2 cellular contexts compared by ENCODE assay signal in the genomic region with DNA sequence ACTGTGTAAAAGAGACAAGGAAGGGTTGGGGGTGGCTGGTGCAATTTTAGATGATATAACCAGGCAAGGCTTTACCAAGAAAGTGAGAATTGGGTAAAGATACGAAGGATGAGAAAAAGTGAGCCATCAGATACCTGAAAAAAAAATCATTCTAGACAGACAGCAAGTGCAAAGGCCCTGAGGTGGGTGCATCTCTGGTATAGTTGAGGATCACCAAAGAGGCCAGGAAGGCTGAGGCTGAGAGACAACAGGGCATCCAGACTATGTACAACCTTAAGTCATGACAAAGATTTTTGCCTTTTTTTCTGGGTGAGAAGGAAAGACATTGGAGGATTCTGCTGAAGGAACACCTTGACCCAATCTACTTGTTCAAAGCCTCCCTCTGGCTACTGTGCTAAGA.
TF ChIP-seq lines count a peak whose summit lies in the region.

No MANE protein-coding gene starts in this region.

TF ChIP-seq in HEK293, 187 proteins besides CTCF, POLR2A, EP300 and RAD21:
- TF ChIP-seq ZNF221 (tag by site-specific recombination; IDR thresholded peaks at IDR 0.05; ENCODE audit: borderline replicate concordance), result no peak
- TF ChIP-seq HIC1 (tag by site-specific recombination; IDR thresholded peaks at IDR 0.05), result no peak
- no peak for TF ChIP-seq PRDM4 (tag by site-specific recombination; IDR thresholded peaks at IDR 0.05)
- peak; percentile 60 for TF ChIP-seq ZNF623 (tag by site-specific recombination; IDR thresholded peaks at IDR 0.05)
- no peak for TF ChIP-seq MEIS1 (CRISPR knock-in tag; IDR thresholded peaks at IDR 0.05; ENCODE audit: borderline replicate concordance)
- no peak for TF ChIP-seq ZBTB10 (tag by site-specific recombination; IDR thresholded peaks at IDR 0.05)
- TF ChIP-seq, protein P1, sequence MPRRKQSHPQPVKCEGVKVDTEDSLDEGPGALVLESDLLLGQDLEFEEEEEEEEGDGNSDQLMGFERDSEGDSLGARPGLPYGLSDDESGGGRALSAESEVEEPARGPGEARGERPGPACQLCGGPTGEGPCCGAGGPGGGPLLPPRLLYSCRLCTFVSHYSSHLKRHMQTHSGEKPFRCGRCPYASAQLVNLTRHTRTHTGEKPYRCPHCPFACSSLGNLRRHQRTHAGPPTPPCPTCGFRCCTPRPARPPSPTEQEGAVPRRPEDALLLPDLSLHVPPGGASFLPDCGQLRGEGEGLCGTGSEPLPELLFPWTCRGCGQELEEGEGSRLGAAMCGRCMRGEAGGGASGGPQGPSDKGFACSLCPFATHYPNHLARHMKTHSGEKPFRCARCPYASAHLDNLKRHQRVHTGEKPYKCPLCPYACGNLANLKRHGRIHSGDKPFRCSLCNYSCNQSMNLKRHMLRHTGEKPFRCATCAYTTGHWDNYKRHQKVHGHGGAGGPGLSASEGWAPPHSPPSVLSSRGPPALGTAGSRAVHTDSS (tag by site-specific recombination; IDR thresholded peaks at IDR 0.05), result no peak

TF ChIP-seq in K562, 482 proteins besides CTCF, POLR2A, EP300 and RAD21:
- TF ChIP-seq CHD7 (IDR thresholded peaks at IDR 0.05; ENCODE audit: low read depth, low read length) (no peak), RBM25 (IDR thresholded peaks at IDR 0.05; ENCODE audit: low read depth, low read length, severe bottlenecking) (peak; percentile 50)
